ENCODE assay signal across 8 cellular contexts in the genomic region with DNA sequence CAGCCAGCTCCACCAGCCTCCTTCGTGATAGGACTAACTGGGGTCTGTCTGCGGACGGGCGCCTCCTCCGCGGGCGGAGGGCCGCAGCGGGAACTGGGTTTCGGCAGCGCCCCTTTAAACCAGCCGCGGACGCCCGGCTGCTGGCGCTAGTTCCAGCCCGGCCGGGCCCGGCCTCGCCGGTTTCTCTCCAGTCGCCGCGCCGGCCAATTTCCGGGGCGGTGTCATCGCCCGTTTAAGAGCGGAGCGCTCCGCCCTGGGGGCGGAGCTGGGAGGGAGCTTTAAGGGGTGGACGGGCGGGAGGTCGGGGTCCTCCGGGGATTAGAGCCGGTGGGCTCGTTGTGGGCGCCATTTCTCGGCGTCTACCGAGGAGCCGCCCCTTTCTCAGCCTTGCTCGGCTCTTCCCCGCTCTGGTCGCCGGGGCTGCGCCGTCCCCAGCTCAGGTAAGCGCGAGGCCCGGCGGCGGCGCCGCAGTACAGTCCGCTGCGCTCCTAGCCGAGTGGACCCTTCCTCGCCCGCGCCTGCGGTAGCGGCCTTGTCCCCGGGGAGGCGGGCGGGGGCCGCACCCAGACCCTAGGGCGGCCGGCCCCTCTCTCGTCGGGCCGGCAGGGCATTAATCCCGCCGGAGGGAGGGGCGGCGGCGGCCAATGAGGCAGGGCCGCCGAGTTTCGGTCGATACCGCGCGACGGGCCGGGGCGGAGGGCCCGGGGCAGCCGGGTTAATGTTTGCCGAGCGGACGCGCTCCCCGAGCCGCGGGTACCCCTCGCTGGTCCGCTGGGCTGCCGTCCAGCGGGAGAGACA. TPM values are rescaled to one million over a fixed set of nuclear protein-coding genes. Genes with fewer than 3 reads are reported as not detected.
DNase-seq lines count a peak whose midpoint lies in the region; ATAC-seq, FAIRE-seq and TF ChIP-seq lines count a peak whose summit lies in the region.

A gene (plus strand): TSS at position 307 of the 798 bp plus-strand sequence. CDS start 6,008 bp downstream, outside the sequence.

- peak; percentile 96 for ATAC-seq in GM21737 (IDR thresholded peaks at IDR 0.05; ENCODE audit: unreplicated experiment)
- peak; percentile 97 for ATAC-seq in activated T-helper 17 cell treated with anti-CD3 and anti-CD28 coated beads, Interleukin-2, amount 50 U/mL, for 72 hours (replicated peaks)
- peak; percentile 95 for ATAC-seq in stimulated activated naive CD8-positive, alpha-beta T cell treated with anti-CD3 and anti-CD28 coated beads, Interleukin-15, Interleukin-2, amounts not matched to agents 100 U/mL and 50 U/mL, for 24 hours

- H3K36me3 Mint-ChIP-seq in activated T-helper 17 cell treated with anti-CD3 and anti-CD28 coated beads, Interleukin-2, amount 50 U/mL, for 72 hours (ENCODE audit: low read depth), result no peaks in the 10 kb centered on the region
- peaks cover 20% of the 10 kb centered on the region for H3K36me3 Mint-ChIP-seq in nephron (ENCODE audit: low read depth)

- DNase-seq in DMS79 (lab: John Stamatoyannopoulos, UW), result peak; percentile 94
- peak; percentile 74 for DNase-seq in KG1 (lab: John Stamatoyannopoulos, UW)
- DNase-seq in RCC 7860 (ENCODE audit: low spot score), result peak; percentile 66
- DNase-seq in fibroblast of pulmonary artery (ENCODE audit: low read depth), result peak; percentile 94
- DNase-seq in stimulated activated naive CD8-positive, alpha-beta T cell treated with anti-CD3 and anti-CD28 coated beads, Interleukin-15, Interleukin-2, amounts not matched to agents 100 U/mL and 50 U/mL, for 24 hours, result peak; percentile 88

- H3K9me3 Mint-ChIP-seq in activated T-helper 17 cell treated with anti-CD3 and anti-CD28 coated beads, Interleukin-2, amount 50 U/mL, for 72 hours, result no peaks in the 10 kb centered on the region
- H3K9me3 Mint-ChIP-seq in nephron, result peaks cover 2% of the 10 kb centered on the region

- no peaks in the 10 kb centered on the region for H3K27me3 Mint-ChIP-seq in activated T-helper 17 cell treated with anti-CD3 and anti-CD28 coated beads, Interleukin-2, amount 50 U/mL, for 72 hours
- H3K27me3 Mint-ChIP-seq in nephron (ENCODE audit: low read depth), result peaks cover 4% of the 10 kb centered on the region

- peak within 1 kb of the TSS; percentile 81 for H3K4me3 Mint-ChIP-seq in activated T-helper 17 cell treated with anti-CD3 and anti-CD28 coated beads, Interleukin-2, amount 50 U/mL, for 72 hours
- peak within 1 kb of the TSS; percentile 80 to 94 (median 93) for H3K4me3 Mint-ChIP-seq in nephron

- no peak within 1 kb of the TSS for H3K27ac Mint-ChIP-seq in activated T-helper 17 cell treated with anti-CD3 and anti-CD28 coated beads, Interleukin-2, amount 50 U/mL, for 72 hours
- H3K27ac Mint-ChIP-seq in nephron, result peak within 1 kb of the TSS; percentile 66 to 95 (median 77)

- TF ChIP-seq CTCF in fibroblast of pulmonary artery (IDR thresholded peaks at IDR 0.05; ENCODE audit: low read length, missing control alignments) (no peak), nephron (IDR thresholded peaks at IDR 0.05; ENCODE audit: unreplicated experiment in 3 of 3) (no peak)

- FAIRE-seq in RCC 7860 (lab: Jason Lieb, UNC), result peak; percentile 37

- H3K4me3 ChIP-seq in fibroblast of pulmonary artery (replicated peaks; ENCODE audit: low read depth, low read length), result peak within 1 kb of the TSS; percentile 77

- H3K4me1 Mint-ChIP-seq in activated T-helper 17 cell treated with anti-CD3 and anti-CD28 coated beads, Interleukin-2, amount 50 U/mL, for 72 hours, result peaks cover 6% of the 10 kb centered on the region
- H3K4me1 Mint-ChIP-seq in nephron, result peaks cover 24% of the 10 kb centered on the region

RNA-seq across cellular contexts. Expression of the gene that starts here (rescaled TPM):
- total RNA-seq in activated T-helper 17 cell treated with anti-CD3 and anti-CD28 coated beads, Interleukin-2, amount 50 U/mL, for 72 hours, result 1 to 10 TPM; 1.9 to 2.4 TPM

Comparison
In these comparisons a context has a peak if more than half of its experiments do, and no peak if none do; other contexts are left out.
1. Peak in every context shown above with its lines: DNase-seq, ATAC-seq and H3K4me3 ChIP-seq.